ENCODE assay signal across 8 cellular contexts in genomic region chr19:35462476-35462953, GRCh38. TPM values are rescaled to one million over a fixed set of nuclear protein-coding genes. Genes with fewer than 3 reads are reported as not detected.
DNase-seq lines count a peak whose midpoint lies in the region; ATAC-seq and TF ChIP-seq lines count a peak whose summit lies in the region.

No MANE protein-coding gene starts in this region.

- no peaks in the 10 kb centered on the region for H3K27me3 Mint-ChIP-seq in activated naive CD8-positive, alpha-beta T cell treated with anti-CD3 and anti-CD28 coated beads for 36 hours

- H3K36me3 ChIP-seq in MG63 = no peaks in the 10 kb centered on the region

- no peaks in the 10 kb centered on the region for H3K9me3 Mint-ChIP-seq in activated naive CD8-positive, alpha-beta T cell treated with anti-CD3 and anti-CD28 coated beads for 36 hours

- H3K9me3 ChIP-seq in MG63 = no peaks in the 10 kb centered on the region

- TF ChIP-seq CTCF in GM12865 (IDR thresholded peaks at IDR 0.05; ENCODE audit: insufficient read depth, low read depth, low read length, missing control alignments) = no peak

- intact Hi-C loops in sciatic nerve (cut with DNase I) = no loop called here

- peak overlapping the region; percentile 38 for H3K4me3 Mint-ChIP-seq in activated naive CD8-positive, alpha-beta T cell treated with anti-CD3 and anti-CD28 coated beads for 36 hours

- H3K4me3 ChIP-seq in GM12865 (ENCODE audit: low read depth, low read length) (no peak overlapping the region), MG63 (no peak overlapping the region)

- ATAC-seq in GM21825 (IDR thresholded peaks at IDR 0.05; ENCODE audit: unreplicated experiment) (peak; percentile 49), sciatic nerve (peak; percentile 55)

- H3K27me3 ChIP-seq in MG63 = peaks cover 5% of the 10 kb centered on the region

- peaks cover 20% of the 10 kb centered on the region for H3K4me1 Mint-ChIP-seq in activated naive CD8-positive, alpha-beta T cell treated with anti-CD3 and anti-CD28 coated beads for 36 hours

- DNase-seq in GM12865 (ENCODE audit: low read depth) (peak; percentile 90), NOMO-1 treated with dmso at 0.1 percent for 144 hours (lab: John Stamatoyannopoulos, UW; ENCODE audit: unreplicated experiment) (peak; percentile 99), sciatic nerve (ENCODE audit: low spot score) (no peak), MG63 (no peak), NCI-H69 (lab: John Stamatoyannopoulos, UW) (no peak), 8988T (no peak)
- no peak for DNase-seq in activated naive CD8-positive, alpha-beta T cell treated with anti-CD3 and anti-CD28 coated beads for 36 hours

- no peaks in the 10 kb centered on the region for H3K36me3 Mint-ChIP-seq in activated naive CD8-positive, alpha-beta T cell treated with anti-CD3 and anti-CD28 coated beads for 36 hours

- peak overlapping the region; percentile 81 for H3K27ac Mint-ChIP-seq in activated naive CD8-positive, alpha-beta T cell treated with anti-CD3 and anti-CD28 coated beads for 36 hours

RNA-seq across cellular contexts. Expression of gene FFAR2, which starts 14.5 kb away (rescaled TPM):
- not detected for total RNA-seq in activated naive CD8-positive, alpha-beta T cell treated with anti-CD3 and anti-CD28 coated beads for 36 hours
- total RNA-seq in sciatic nerve = 4.5 TPM
- not detected in 2 replicates for total RNA-seq in MG63 (2014; rRNA removed; shearing (Covaris generic); ENCODE audit: low replicate concordance)

RNA-seq across cellular contexts. Expression of gene KRTDAP, which starts 27.7 kb away (rescaled TPM):
- total RNA-seq in activated naive CD8-positive, alpha-beta T cell treated with anti-CD3 and anti-CD28 coated beads for 36 hours = not detected
- total RNA-seq in sciatic nerve = not detected
- total RNA-seq in MG63 (2014; rRNA removed; shearing (Covaris generic); ENCODE audit: low replicate concordance) = not detected in 2 replicates

RNA-seq across cellular contexts. Expression of gene DMKN, which starts 50.9 kb away (rescaled TPM):
- 1 to 10 TPM; 1.4 to 1.5 TPM for total RNA-seq in activated naive CD8-positive, alpha-beta T cell treated with anti-CD3 and anti-CD28 coated beads for 36 hours
- 26.5 TPM for total RNA-seq in sciatic nerve
- total RNA-seq in MG63 (2014; rRNA removed; shearing (Covaris generic); ENCODE audit: low replicate concordance) = not detected in 2 replicates

Comparison
In these comparisons a context has a peak if more than half of its experiments do, and no peak if none do; other contexts are left out.
1. DNase-seq: peak in GM12865 (single experiment) and NOMO-1 treated with dmso at 0.1 percent for 144 hours (single experiment); none in activated naive CD8-positive, alpha-beta T cell treated with anti-CD3 and anti-CD28 coated beads for 36 hours (single experiment), sciatic nerve (single experiment), MG63 (single experiment), NCI-H69 (single experiment) and 8988T (single experiment).
2. RNA of gene DMKN, which starts 50.9 kb away (total RNA-seq): 26.5 TPM in sciatic nerve (single experiment); 1.4 to 1.5 TPM in activated naive CD8-positive, alpha-beta T cell treated with anti-CD3 and anti-CD28 coated beads for 36 hours and not detected in MG63; every median in the first group is over 10 times any median in the second.